13 cellular contexts compared by ENCODE assay signal in the genomic region with DNA sequence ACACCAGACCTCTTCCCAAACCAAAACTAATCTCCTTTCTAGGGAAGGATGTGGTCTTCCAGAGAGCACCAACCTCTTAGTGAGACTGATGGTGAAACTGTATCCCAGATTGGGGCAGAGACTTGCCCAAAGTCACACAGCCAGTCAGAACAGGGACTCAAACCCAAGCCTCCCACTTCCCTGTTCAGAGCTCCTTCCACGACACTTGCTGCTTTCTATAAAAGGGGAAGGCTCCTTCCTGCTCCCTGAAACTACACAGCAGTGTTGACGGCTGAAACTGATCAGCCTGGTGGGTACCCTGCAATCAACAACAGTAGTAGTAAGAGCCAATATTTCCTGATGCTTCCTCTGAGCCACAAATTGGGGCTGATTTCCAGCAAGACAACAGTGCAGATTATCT. TPM values are rescaled to one million over a fixed set of nuclear protein-coding genes. Genes with fewer than 3 reads are reported as not detected.
DNase-seq lines count a peak whose midpoint lies in the region; TF ChIP-seq lines count a peak whose summit lies in the region.
"Had no signal": no experiment of that assay in that cellular context is flagged by ENCODE, and none has a peak within 500 bp of the region (broad histone marks: within the 10 kb centered on the region; RNA-seq: fewer than 3 reads in every experiment).

No MANE protein-coding gene starts in this region.

- CTCF ChIA-PET in activated CD4-positive, alpha-beta memory T cell treated with anti-CD3 and anti-CD28 coated beads for 36 hours (lab: Charles Lee): interaction anchor here (0.8 to 4.2 kb wide), 11 partner anchors 18 to 216 kb away, joined by 3 to 84 read pairs (median 14); a partner anchor contains a TSS
- CTCF ChIA-PET in A673 (lab: Charles Lee): interaction anchor here (1.4 to 1.9 kb wide), 2 partner anchors 100 to 136 kb away, joined by 5 to 7 read pairs; no protein-coding TSS in a partner anchor

- peaks cover 17% of the 10 kb centered on the region for H3K4me1 Mint-ChIP-seq in CD14-positive monocyte
- H3K4me1 Mint-ChIP-seq in HFFc6 (ENCODE audit: low read depth): peaks cover 9% of the 10 kb centered on the region
- H3K4me1 Mint-ChIP-seq in activated CD4-positive, alpha-beta memory T cell treated with anti-CD3 and anti-CD28 coated beads for 36 hours (ENCODE audit: low read depth): peaks cover 12% of the 10 kb centered on the region
- H3K4me1 Mint-ChIP-seq in glutamatergic neuron (ENCODE audit: low read depth, unreplicated experiment): peaks cover 4% of the 10 kb centered on the region
- H3K4me1 Mint-ChIP-seq: endodermal cell had no signal

- H3K9me3 ChIP-seq in A673 (ENCODE audit: low read depth, low read length, poor library complexity, severe bottlenecking) (no peaks in the 10 kb centered on the region), ovary (no peaks in the 10 kb centered on the region)
- H3K9me3 ChIP-seq: left lung, stomach had no signal

- POLR2A ChIA-PET in activated CD4-positive, alpha-beta memory T cell treated with anti-CD3 and anti-CD28 coated beads for 36 hours (lab: Charles Lee): interaction anchor here (0.5 to 2.4 kb wide), 3 partner anchors 11 to 183 kb away, joined by 4 to 8 read pairs (median 6); a partner anchor contains a TSS
- POLR2A ChIA-PET in A673 (lab: Charles Lee; ENCODE audit: low non-redundant PET): no interaction called here

- intact Hi-C loops in CD14-positive monocyte (cut with micrococcal nuclease): loop anchor here (1.0 to 5.0 kb wide), 5 partner anchors 37 to 229 kb away; no protein-coding TSS in a partner anchor
- intact Hi-C loops in activated CD4-positive, alpha-beta memory T cell treated with anti-CD3 and anti-CD28 coated beads for 36 hours (cut with micrococcal nuclease): loop anchor here (1.0 to 2.0 kb wide), 4 partner anchors 18 to 229 kb away; a partner anchor contains a TSS
- intact Hi-C loops in A673 (cut with micrococcal nuclease; ENCODE audit: unreplicated experiment): loop anchor here (1.0 to 2.0 kb wide), 4 partner anchors 137 to 229 kb away; no protein-coding TSS in a partner anchor
- intact Hi-C loops in ovary (cut with DNase I): loop anchor here (2.0 to 5.0 kb wide), 6 partner anchors 51 to 187 kb away; no protein-coding TSS in a partner anchor

- H3K36me3 ChIP-seq in A673 (ENCODE audit: insufficient read depth, low read length, poor library complexity, severe bottlenecking) (no peaks in the 10 kb centered on the region), ovary (no peaks in the 10 kb centered on the region)

- no TSS peak for BruUV-seq in A673 (replicated peaks; lab: Mats Ljungman, UMichigan)

- H3K36me3 Mint-ChIP-seq in CD14-positive monocyte (peaks cover 27 to 50% of the 10 kb centered on the region in 2 donors), HFFc6 (ENCODE audit: low read depth) (no peaks in the 10 kb centered on the region), glutamatergic neuron (ENCODE audit: unreplicated experiment) (peaks cover 5% of the 10 kb centered on the region)
- H3K36me3 Mint-ChIP-seq in activated CD4-positive, alpha-beta memory T cell treated with anti-CD3 and anti-CD28 coated beads for 36 hours: peaks cover 8% of the 10 kb centered on the region

- H3K9me3 Mint-ChIP-seq in CD14-positive monocyte (peaks cover 0 to 1% (median 0%) of the 10 kb centered on the region in 7 donors), HFFc6 (no peaks in the 10 kb centered on the region), glutamatergic neuron (ENCODE audit: unreplicated experiment) (peaks cover 4% of the 10 kb centered on the region)
- no peaks in the 10 kb centered on the region for H3K9me3 Mint-ChIP-seq in activated CD4-positive, alpha-beta memory T cell treated with anti-CD3 and anti-CD28 coated beads for 36 hours
- H3K9me3 Mint-ChIP-seq: endodermal cell had no signal

- TF ChIP-seq POLR2A in ovary (IDR thresholded peaks at IDR 0.05): no peak

- no peaks in the 10 kb centered on the region for H3K27me3 ChIP-seq in A673 (replicated peaks; ENCODE audit: insufficient read depth, low read depth, low read length, poor library complexity)
- no peaks in the 10 kb centered on the region for H3K27me3 ChIP-seq in ovary
- H3K27me3 ChIP-seq: left lung, stomach had no signal

- peaks cover 10% of the 10 kb centered on the region for H3K4me1 ChIP-seq in A673 (ENCODE audit: insufficient read depth, low read length, poor library complexity, severe bottlenecking)
- H3K4me1 ChIP-seq in ovary (ENCODE audit: insufficient read depth): peaks cover 6% of the 10 kb centered on the region

- TF ChIP-seq EP300 in ovary (IDR thresholded peaks at IDR 0.05): no peak

- no peak for TF ChIP-seq CTCF in CD14-positive monocyte (IDR thresholded peaks at IDR 0.05)
- no peak for TF ChIP-seq CTCF in HFFc6 (IDR thresholded peaks at IDR 0.05)
- TF ChIP-seq CTCF in glutamatergic neuron (IDR thresholded peaks at IDR 0.05; ENCODE audit: partially characterized antibody, unreplicated experiment): no peak
- no peak for TF ChIP-seq CTCF in A673 (conservative IDR thresholded peaks at IDR 0.05; ENCODE audit: low read depth, low read length)
- TF ChIP-seq CTCF in ovary (IDR thresholded peaks at IDR 0.05): no peak

- H3K4me3 Mint-ChIP-seq in CD14-positive monocyte (no peak overlapping the region), HFFc6 (peak overlapping the region; percentile 87; the same call in 1 of the 2 replicates), glutamatergic neuron (ENCODE audit: unreplicated experiment) (no peak overlapping the region)
- H3K4me3 Mint-ChIP-seq in activated CD4-positive, alpha-beta memory T cell treated with anti-CD3 and anti-CD28 coated beads for 36 hours: peak overlapping the region; percentile 74

- H3K27me3 Mint-ChIP-seq in CD14-positive monocyte (ENCODE audit: low read depth in 3 of 3) (peaks cover 0 to 3% (median 0%) of the 10 kb centered on the region in 3 donors), HFFc6 (ENCODE audit: insufficient read depth) (peaks cover 4% of the 10 kb centered on the region), glutamatergic neuron (ENCODE audit: unreplicated experiment) (peaks cover 6% of the 10 kb centered on the region)
- H3K27me3 Mint-ChIP-seq in activated CD4-positive, alpha-beta memory T cell treated with anti-CD3 and anti-CD28 coated beads for 36 hours: no peaks in the 10 kb centered on the region

- in situ Hi-C loops in ACHN (cut with HindIII; ENCODE audit: low pct_ligation_motif_present, low pct_unique_long_range_greater_than_20kb, low sequenced_read_pairs): no loop called here

- H3K27ac ChIP-seq in A673 (ENCODE audit: low read depth, low read length, poor library complexity, severe bottlenecking) (no peak overlapping the region), ovary (no peak overlapping the region)

- 76 to 92% (median 88%) methylated on average over 2 of the region's 2 CpGs for WGBS in ovary, 3 donors

- H3K4me3 ChIP-seq in A673 (ENCODE audit: low read depth, low read length, poor library complexity, severe bottlenecking) (no peak overlapping the region), ovary (no peak overlapping the region)

- peak overlapping the region; percentile 63 to 95 (median 86) for H3K27ac Mint-ChIP-seq in CD14-positive monocyte
- H3K27ac Mint-ChIP-seq in HFFc6: no peak overlapping the region; the same call in 1 of the 2 replicates
- peak overlapping the region; percentile 76 for H3K27ac Mint-ChIP-seq in activated CD4-positive, alpha-beta memory T cell treated with anti-CD3 and anti-CD28 coated beads for 36 hours
- peak overlapping the region; percentile 50 for H3K27ac Mint-ChIP-seq in glutamatergic neuron (ENCODE audit: unreplicated experiment)
- H3K27ac Mint-ChIP-seq: endodermal cell had no signal

- DNase-seq in CD14-positive monocyte (ENCODE audit: low spot score): no peak
- no peak for DNase-seq in HFFc6
- DNase-seq in activated CD4-positive, alpha-beta memory T cell treated with anti-CD3 and anti-CD28 coated beads for 36 hours: no peak
- no peak for DNase-seq in glutamatergic neuron
- DNase-seq in dedifferentiated amniotic fluid mesenchymal stem cell (ENCODE audit: extremely low spot score): no peak
- DNase-seq in ACHN: no peak
- no peak for DNase-seq in A673 (ENCODE audit: low spot score)
- no peak for DNase-seq in ovary
- DNase-seq: activated CD4-positive, alpha-beta T cell treated with anti-CD3 and anti-CD28 coated beads for 48 hours; endodermal cell; left lung; occipital lobe; stomach had no signal

RNA-seq across cellular contexts. Expression of a gene that starts 1.5 kb away (rescaled TPM):
- polyA plus RNA-seq in CD14-positive monocyte (10 to 100 TPM; 57.4 to 60.0 TPM), ovary (10 to 100 TPM in 1 of 2 donors, 1 to 10 TPM in 1; 2.8 to 12.6 TPM)
- total RNA-seq in HFFc6 (2021; fragmentation: NEBNext Ultra II Directional; extraction: Animal tissue kit (Norgen Biotek cat#: 25700)): 1 to 10 TPM; 6.6 to 8.3 (median 8.1) TPM
- total RNA-seq in activated CD4-positive, alpha-beta memory T cell treated with anti-CD3 and anti-CD28 coated beads for 36 hours: 10 to 100 TPM; 12.7 to 16.2 TPM
- total RNA-seq in glutamatergic neuron (ENCODE audit: unreplicated experiment) (27.5 TPM), A673 (2021) (9.1 and 9.2 TPM in 2 replicates), ovary (10 to 100 TPM in 3 of 7 donors, 1 to 10 TPM in 4; 8.8 to 12.2 (median 9.9) TPM)

RNA-seq across cellular contexts. Expression of a gene that starts 17.7 kb away (rescaled TPM):
- polyA plus RNA-seq in CD14-positive monocyte (under 1 TPM in 1 of 2 donors, not detected in 1; 0.04 TPM), ovary (under 1 TPM; 0.06 to 0.08 TPM)
- not detected for total RNA-seq in HFFc6 (2021; fragmentation: NEBNext Ultra II Directional; extraction: Animal tissue kit (Norgen Biotek cat#: 25700))
- total RNA-seq in activated CD4-positive, alpha-beta memory T cell treated with anti-CD3 and anti-CD28 coated beads for 36 hours: under 1 TPM; 0.61 to 0.69 TPM
- total RNA-seq in glutamatergic neuron (ENCODE audit: unreplicated experiment) (not detected), A673 (2021) (not detected in 2 replicates), ovary (1 to 10 TPM in 1 of 7 donors, under 1 TPM in 3, not detected in 3; under 0.01 to 5.9 (median 0.34) TPM)
- total RNA-seq: endodermal cell, occipital lobe, stomach had no signal

RNA-seq across cellular contexts. Expression of a gene that starts 18.1 kb away (rescaled TPM):
- polyA plus RNA-seq in CD14-positive monocyte (10 to 100 TPM; 19.5 to 19.9 TPM), ovary (10 to 100 TPM in 1 of 2 donors, 1 to 10 TPM in 1; 1.0 to 12.9 TPM)
- total RNA-seq in HFFc6 (2021; fragmentation: NEBNext Ultra II Directional; extraction: Animal tissue kit (Norgen Biotek cat#: 25700)): 10 to 100 TPM; 21.0 to 22.1 (median 21.5) TPM
- total RNA-seq in activated CD4-positive, alpha-beta memory T cell treated with anti-CD3 and anti-CD28 coated beads for 36 hours: 10 to 100 TPM; 20.9 to 22.7 TPM
- total RNA-seq in glutamatergic neuron (ENCODE audit: unreplicated experiment) (10.1 TPM), A673 (2021) (9.3 and 10.7 TPM in 2 replicates), ovary (10 to 100 TPM in 5 of 7 donors, 1 to 10 TPM in 2; 5.7 to 27.7 (median 11.1) TPM)

RNA-seq across cellular contexts. Expression of a gene that starts 26.8 kb away (rescaled TPM):
- polyA plus RNA-seq in CD14-positive monocyte (under 1 TPM; 0.06 to 0.09 TPM), ovary (under 1 TPM; 0.22 to 0.53 TPM)
- total RNA-seq in HFFc6 (2021; fragmentation: NEBNext Ultra II Directional; extraction: Animal tissue kit (Norgen Biotek cat#: 25700)): under 1 TPM in 2 of 6 experiments, not detected in 4; 0.07 to 0.08 TPM
- total RNA-seq in activated CD4-positive, alpha-beta memory T cell treated with anti-CD3 and anti-CD28 coated beads for 36 hours: under 1 TPM in 1 of 2 experiments, not detected in 1; 0.10 TPM
- total RNA-seq in glutamatergic neuron (ENCODE audit: unreplicated experiment) (0.61 TPM), A673 (2021) (not detected in 2 replicates), ovary (10 to 100 TPM in 1 of 7 donors, 1 to 10 TPM in 4, under 1 TPM in 2; 0.63 to 99.0 (median 4.2) TPM)

RNA-seq across cellular contexts. Expression of a gene that starts 44.9 kb away (rescaled TPM):
- 10 to 100 TPM; 11.5 to 20.5 TPM for polyA plus RNA-seq in CD14-positive monocyte
- not detected for total RNA-seq in HFFc6 (2021; fragmentation: NEBNext Ultra II Directional; extraction: Animal tissue kit (Norgen Biotek cat#: 25700))
- 10 to 100 TPM; 34.5 to 35.3 TPM for total RNA-seq in activated CD4-positive, alpha-beta memory T cell treated with anti-CD3 and anti-CD28 coated beads for 36 hours
- 71.7 TPM for total RNA-seq in glutamatergic neuron (ENCODE audit: unreplicated experiment)
- total RNA-seq in A673 (2021): not detected in 2 replicates
- total RNA-seq in ovary: 10 to 100 TPM in 2 of 7 donors, 1 to 10 TPM in 5; 2.8 to 17.0 (median 4.6) TPM
- 1 to 10 TPM; 1.9 to 9.2 TPM for polyA plus RNA-seq in ovary

Comparison
In these comparisons a context has a peak if more than half of its experiments do, and no peak if none do; other contexts are left out.
1. H3K4me3 Mint-ChIP-seq: peak in HFFc6 (single experiment) and activated CD4-positive, alpha-beta memory T cell treated with anti-CD3 and anti-CD28 coated beads for 36 hours (single experiment); none in CD14-positive monocyte (0 of 2) and glutamatergic neuron (single experiment).